Comparison of ENCODE assay signal across 1 cellular context in the genomic region with DNA sequence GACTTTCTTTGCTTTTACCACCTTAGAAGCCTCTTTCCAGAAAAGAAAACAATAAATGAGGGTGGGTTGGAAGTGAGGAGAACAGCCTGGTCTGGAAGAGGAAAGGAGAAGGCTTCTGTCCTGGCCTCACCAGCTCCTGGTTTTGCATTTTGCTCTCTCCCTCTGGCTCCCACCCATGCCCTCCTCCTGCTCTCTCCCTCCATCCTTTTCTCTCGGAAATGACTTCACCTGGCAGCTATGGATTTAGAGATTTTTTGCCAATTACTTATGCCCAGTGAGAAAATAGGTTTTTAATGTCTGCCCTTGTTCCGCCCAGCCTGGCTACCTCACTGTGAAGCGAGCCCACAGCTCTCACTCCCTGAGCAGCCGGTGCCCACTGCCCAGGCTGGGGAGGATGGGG.
TF ChIP-seq lines count a peak whose summit lies in the region.

No MANE protein-coding gene starts in this region.

TF ChIP-seq in IMR-90, 13 proteins besides CTCF, POLR2A, EP300 and RAD21:
- TF ChIP-seq NFE2L2 (IDR thresholded peaks at IDR 0.05; ENCODE audit: low read depth, low read length) = no peak
- no peak for TF ChIP-seq MAFK (IDR thresholded peaks at IDR 0.05; ENCODE audit: low read depth, low read length)
- TF ChIP-seq BHLHE40 (IDR thresholded peaks at IDR 0.05; ENCODE audit: low read depth, low read length) = no peak
- TF ChIP-seq, protein P1, sequence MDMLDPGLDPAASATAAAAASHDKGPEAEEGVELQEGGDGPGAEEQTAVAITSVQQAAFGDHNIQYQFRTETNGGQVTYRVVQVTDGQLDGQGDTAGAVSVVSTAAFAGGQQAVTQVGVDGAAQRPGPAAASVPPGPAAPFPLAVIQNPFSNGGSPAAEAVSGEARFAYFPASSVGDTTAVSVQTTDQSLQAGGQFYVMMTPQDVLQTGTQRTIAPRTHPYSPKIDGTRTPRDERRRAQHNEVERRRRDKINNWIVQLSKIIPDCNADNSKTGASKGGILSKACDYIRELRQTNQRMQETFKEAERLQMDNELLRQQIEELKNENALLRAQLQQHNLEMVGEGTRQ (IDR thresholded peaks at IDR 0.05; ENCODE audit: low read depth, low read length) = no peak
- TF ChIP-seq MXI1 (IDR thresholded peaks at IDR 0.05; ENCODE audit: borderline replicate concordance, low read depth, low read length) = no peak
- no peak for TF ChIP-seq CHD1 (IDR thresholded peaks at IDR 0.05; ENCODE audit: low read depth, low read length)
- TF ChIP-seq RFX5 (IDR thresholded peaks at IDR 0.05; ENCODE audit: low read depth, low read length) = no peak
- TF ChIP-seq, protein P2, sequence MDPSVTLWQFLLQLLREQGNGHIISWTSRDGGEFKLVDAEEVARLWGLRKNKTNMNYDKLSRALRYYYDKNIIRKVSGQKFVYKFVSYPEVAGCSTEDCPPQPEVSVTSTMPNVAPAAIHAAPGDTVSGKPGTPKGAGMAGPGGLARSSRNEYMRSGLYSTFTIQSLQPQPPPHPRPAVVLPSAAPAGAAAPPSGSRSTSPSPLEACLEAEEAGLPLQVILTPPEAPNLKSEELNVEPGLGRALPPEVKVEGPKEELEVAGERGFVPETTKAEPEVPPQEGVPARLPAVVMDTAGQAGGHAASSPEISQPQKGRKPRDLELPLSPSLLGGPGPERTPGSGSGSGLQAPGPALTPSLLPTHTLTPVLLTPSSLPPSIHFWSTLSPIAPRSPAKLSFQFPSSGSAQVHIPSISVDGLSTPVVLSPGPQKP (IDR thresholded peaks at IDR 0.05; ENCODE audit: borderline replicate concordance, low read depth, low read length) = no peak
- TF ChIP-seq FOS (IDR thresholded peaks at IDR 0.05; ENCODE audit: low read depth, low read length) = no peak
- TF ChIP-seq RCOR1 (IDR thresholded peaks at IDR 0.05; ENCODE audit: insufficient replicate concordance, low read length) = no peak
- no peak for TF ChIP-seq MAZ (IDR thresholded peaks at IDR 0.05; ENCODE audit: borderline replicate concordance, low read depth, low read length)
- no peak for TF ChIP-seq CEBPB (IDR thresholded peaks at IDR 0.05; ENCODE audit: low read depth, low read length)
- no peak for TF ChIP-seq SMC3 (IDR thresholded peaks at IDR 0.05; ENCODE audit: low read depth, low read length)
